Comparison of ENCODE assay signal across 20 cellular contexts in the genomic region with DNA sequence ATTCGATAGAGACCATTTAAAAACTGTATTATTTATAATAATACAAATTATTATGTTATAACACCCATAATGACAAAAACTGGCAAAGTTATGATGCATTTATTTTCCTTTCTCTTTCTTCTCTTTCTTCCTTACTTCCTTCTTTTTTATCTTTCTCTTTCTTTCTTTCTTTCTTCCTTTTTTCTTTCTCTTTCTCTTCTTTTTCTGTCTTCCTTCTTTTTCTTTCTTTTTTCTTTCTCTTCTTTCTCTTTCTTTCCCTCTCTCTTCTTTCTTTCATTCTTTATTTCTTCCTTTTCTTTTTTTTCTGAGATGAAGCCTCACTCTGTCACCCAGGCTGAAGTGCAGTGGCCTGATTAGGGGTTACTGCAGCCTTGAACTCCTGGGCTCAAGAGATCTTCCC. TPM values are rescaled to one million over a fixed set of nuclear protein-coding genes. Genes with fewer than 3 reads are reported as not detected.
DNase-seq lines count a peak whose midpoint lies in the region; ATAC-seq, FAIRE-seq and TF ChIP-seq lines count a peak whose summit lies in the region.
"Had no signal": no experiment of that assay in that cellular context is flagged by ENCODE, and none has a peak within 500 bp of the region (broad histone marks: within the 10 kb centered on the region; RNA-seq: fewer than 3 reads in every experiment).

No MANE protein-coding gene starts in this region.

- no peak overlapping the region for H3K9ac ChIP-seq in neural progenitor cell

- H3K36me3 ChIP-seq in neural progenitor cell (no peaks in the 10 kb centered on the region), uterus (no peaks in the 10 kb centered on the region)
- no peaks in the 10 kb centered on the region for H3K36me3 ChIP-seq in naive thymus-derived CD4-positive, alpha-beta T cell (ENCODE audit: control insufficient read depth in 2 of 3, insufficient read depth in 3 of 3, low read length in 3 of 3)

- no peaks in the 10 kb centered on the region for H3K79me2 ChIP-seq in neural progenitor cell (ENCODE audit: low read depth)

- no peak for TF ChIP-seq POLR2A in uterus (IDR thresholded peaks at IDR 0.05)

- no peaks in the 10 kb centered on the region for H3K9me3 Mint-ChIP-seq in activated CD4-positive, alpha-beta T cell treated with anti-CD3 and anti-CD28 coated beads, Interleukin-2, amount 10 ng/mL, durations not matched to agents 7 days and 5 days
- H3K9me3 Mint-ChIP-seq in WTC11 (no peaks in the 10 kb centered on the region), neural progenitor cell (no peaks in the 10 kb centered on the region)
- no peaks in the 10 kb centered on the region for H3K9me3 Mint-ChIP-seq in naive thymus-derived CD4-positive, alpha-beta T cell

- H3K4me3 Mint-ChIP-seq in activated CD4-positive, alpha-beta T cell treated with anti-CD3 and anti-CD28 coated beads, Interleukin-2, amount 10 ng/mL, durations not matched to agents 7 days and 5 days: no peak overlapping the region
- H3K4me3 Mint-ChIP-seq in WTC11 (no peak overlapping the region), neural progenitor cell (no peak overlapping the region)
- no peak overlapping the region for H3K4me3 Mint-ChIP-seq in naive thymus-derived CD4-positive, alpha-beta T cell

- CTCF ChIA-PET in activated CD4-positive, alpha-beta T cell treated with anti-CD3 and anti-CD28 coated beads, Interleukin-2, amount 10 ng/mL, durations not matched to agents 7 days and 5 days (lab: Charles Lee): interaction anchor here (0.6 kb wide), 1 partner anchor 13 kb away, joined by 4 read pairs; no protein-coding TSS in a partner anchor
- CTCF ChIA-PET in WTC11 (lab: Charles Lee): no interaction called here
- CTCF ChIA-PET in naive thymus-derived CD4-positive, alpha-beta T cell (lab: Charles Lee): no interaction called here

- no peak overlapping the region for H3K27ac ChIP-seq in neural progenitor cell
- peak overlapping the region; percentile 86 to 97 for H3K27ac ChIP-seq in uterus
- no peak overlapping the region for H3K27ac ChIP-seq in naive thymus-derived CD4-positive, alpha-beta T cell (ENCODE audit: low read depth, low read length)
- H3K27ac ChIP-seq: SK-N-MC had no signal

- peak overlapping the region; percentile 96 for H2AFZ ChIP-seq in neural progenitor cell (replicated peaks)

- H3K4me2 ChIP-seq in neural progenitor cell: no peak overlapping the region

- intact Hi-C loops in uterus (cut with DNase I; ENCODE audit: low total_unique reads): no loop called here
- intact Hi-C loops in naive thymus-derived CD4-positive, alpha-beta T cell (cut with micrococcal nuclease): no loop called here

- H3K9me3 ChIP-seq in neural progenitor cell (ENCODE audit: low read depth) (no peaks in the 10 kb centered on the region), uterus (no peaks in the 10 kb centered on the region)
- H3K9me3 ChIP-seq in naive thymus-derived CD4-positive, alpha-beta T cell (ENCODE audit: control insufficient read depth in 2 of 3, low read length in 3 of 3): no peaks in the 10 kb centered on the region

- no peak for DNase-seq in activated CD4-positive, alpha-beta T cell treated with anti-CD3 and anti-CD28 coated beads, Interleukin-2, amount 10 ng/mL, durations not matched to agents 7 days and 5 days
- DNase-seq in activated CD4-positive, alpha-beta T cell treated with anti-CD3 and anti-CD28 coated beads for 1 hour: no peak
- DNase-seq in WTC11 (ENCODE audit: low spot score) (no peak), neural progenitor cell (ENCODE audit: low spot score) (no peak), uterus (no peak), GM19239 (ENCODE audit: insufficient read length, low spot score) (no peak)
- DNase-seq in naive thymus-derived CD4-positive, alpha-beta T cell: no peak
- DNase-seq: 8988T, C1 segment of cervical spinal cord, COR-L47, DMS53, Karpas-422, MM.1S, NCI-H1105, NCI-H1694 treated with DMSO at 0.1 percent for 48 hours, NCI-H526 treated with DMSO at 0.1 percent for 48 hours, PC-3 had no signal

- no peak for FAIRE-seq in GM19239 (lab: Jason Lieb, UNC)
- FAIRE-seq: GM18507 had no signal

- peak overlapping the region; percentile 66 for H3K27ac Mint-ChIP-seq in activated CD4-positive, alpha-beta T cell treated with anti-CD3 and anti-CD28 coated beads, Interleukin-2, amount 10 ng/mL, durations not matched to agents 7 days and 5 days
- H3K27ac Mint-ChIP-seq in WTC11 (peak overlapping the region; percentile 83), neural progenitor cell (peak overlapping the region; percentile 74)
- no peak overlapping the region for H3K27ac Mint-ChIP-seq in naive thymus-derived CD4-positive, alpha-beta T cell

- H3K27me3 ChIP-seq in neural progenitor cell: peaks cover 3% of the 10 kb centered on the region
- H3K27me3 ChIP-seq in uterus: no peaks in the 10 kb centered on the region
- H3K27me3 ChIP-seq in naive thymus-derived CD4-positive, alpha-beta T cell (ENCODE audit: control insufficient read depth in 2 of 2, insufficient read depth in 2 of 2, low read length in 2 of 2): no peaks in the 10 kb centered on the region

- H3K4me1 ChIP-seq in neural progenitor cell (peaks cover 62% of the 10 kb centered on the region), uterus (peaks cover 0 to 3% of the 10 kb centered on the region in 2 donors)
- peaks cover 0 to 11% of the 10 kb centered on the region in 2 donors for H3K4me1 ChIP-seq in naive thymus-derived CD4-positive, alpha-beta T cell (ENCODE audit: control insufficient read depth in 2 of 2, insufficient read depth in 2 of 2, low read length in 2 of 2)

- POLR2A ChIA-PET in activated CD4-positive, alpha-beta T cell treated with anti-CD3 and anti-CD28 coated beads, Interleukin-2, amount 10 ng/mL, durations not matched to agents 7 days and 5 days (lab: Charles Lee): no interaction called here
- POLR2A ChIA-PET in WTC11 (lab: Charles Lee): no interaction called here
- POLR2A ChIA-PET in naive thymus-derived CD4-positive, alpha-beta T cell (lab: Charles Lee): interaction anchor here (0.7 kb wide), 1 partner anchor 20 kb away, joined by 3 read pairs; no protein-coding TSS in a partner anchor

- no peaks in the 10 kb centered on the region for H3K36me3 Mint-ChIP-seq in activated CD4-positive, alpha-beta T cell treated with anti-CD3 and anti-CD28 coated beads, Interleukin-2, amount 10 ng/mL, durations not matched to agents 7 days and 5 days (ENCODE audit: low read depth)
- H3K36me3 Mint-ChIP-seq in WTC11 (no peaks in the 10 kb centered on the region), neural progenitor cell (no peaks in the 10 kb centered on the region)
- no peaks in the 10 kb centered on the region for H3K36me3 Mint-ChIP-seq in naive thymus-derived CD4-positive, alpha-beta T cell

- no peak for ATAC-seq in WTC11
- no peak for ATAC-seq in naive thymus-derived CD4-positive, alpha-beta T cell
- ATAC-seq in GM21423 (IDR thresholded peaks at IDR 0.05; ENCODE audit: unreplicated experiment): no peak
- ATAC-seq: PC-3 had no signal

- H3K4me3 ChIP-seq in neural progenitor cell (no peak overlapping the region), uterus (no peak overlapping the region)
- no peak overlapping the region for H3K4me3 ChIP-seq in naive thymus-derived CD4-positive, alpha-beta T cell (ENCODE audit: low read length)
- H3K4me3 ChIP-seq: SK-N-MC had no signal

- peaks cover 5% of the 10 kb centered on the region for H3K4me1 Mint-ChIP-seq in activated CD4-positive, alpha-beta T cell treated with anti-CD3 and anti-CD28 coated beads, Interleukin-2, amount 10 ng/mL, durations not matched to agents 7 days and 5 days
- H3K4me1 Mint-ChIP-seq in WTC11 (peaks cover 55% of the 10 kb centered on the region), neural progenitor cell (peaks cover 68% of the 10 kb centered on the region)
- H3K4me1 Mint-ChIP-seq in naive thymus-derived CD4-positive, alpha-beta T cell: peaks cover 8 to 24% (median 18%) of the 10 kb centered on the region in 7 donors

- peaks cover 60% of the 10 kb centered on the region for H3K27me3 Mint-ChIP-seq in activated CD4-positive, alpha-beta T cell treated with anti-CD3 and anti-CD28 coated beads, Interleukin-2, amount 10 ng/mL, durations not matched to agents 7 days and 5 days
- H3K27me3 Mint-ChIP-seq in WTC11 (ENCODE audit: low read depth): peaks cover 8% of the 10 kb centered on the region; the same call in 1 of the 2 replicates
- H3K27me3 Mint-ChIP-seq in neural progenitor cell (ENCODE audit: insufficient read depth, low read depth): peaks cover 3% of the 10 kb centered on the region
- peaks cover 26 to 60% (median 39%) of the 10 kb centered on the region in 5 donors for H3K27me3 Mint-ChIP-seq in naive thymus-derived CD4-positive, alpha-beta T cell

- H4K20me1 ChIP-seq in neural progenitor cell (ENCODE audit: low read depth): no peaks in the 10 kb centered on the region

- TF ChIP-seq CTCF in WTC11 (IDR thresholded peaks at IDR 0.05) (no peak), neural progenitor cell (IDR thresholded peaks at IDR 0.05) (no peak), uterus (IDR thresholded peaks at IDR 0.05) (no peak)

- H3F3A ChIP-seq in neural progenitor cell (ENCODE audit: low read depth): peaks cover 21% of the 10 kb centered on the region

TF ChIP-seq in WTC11, 78 proteins besides CTCF, POLR2A, EP300 and RAD21 (continues in another document):
- TF ChIP-seq, protein P1, sequence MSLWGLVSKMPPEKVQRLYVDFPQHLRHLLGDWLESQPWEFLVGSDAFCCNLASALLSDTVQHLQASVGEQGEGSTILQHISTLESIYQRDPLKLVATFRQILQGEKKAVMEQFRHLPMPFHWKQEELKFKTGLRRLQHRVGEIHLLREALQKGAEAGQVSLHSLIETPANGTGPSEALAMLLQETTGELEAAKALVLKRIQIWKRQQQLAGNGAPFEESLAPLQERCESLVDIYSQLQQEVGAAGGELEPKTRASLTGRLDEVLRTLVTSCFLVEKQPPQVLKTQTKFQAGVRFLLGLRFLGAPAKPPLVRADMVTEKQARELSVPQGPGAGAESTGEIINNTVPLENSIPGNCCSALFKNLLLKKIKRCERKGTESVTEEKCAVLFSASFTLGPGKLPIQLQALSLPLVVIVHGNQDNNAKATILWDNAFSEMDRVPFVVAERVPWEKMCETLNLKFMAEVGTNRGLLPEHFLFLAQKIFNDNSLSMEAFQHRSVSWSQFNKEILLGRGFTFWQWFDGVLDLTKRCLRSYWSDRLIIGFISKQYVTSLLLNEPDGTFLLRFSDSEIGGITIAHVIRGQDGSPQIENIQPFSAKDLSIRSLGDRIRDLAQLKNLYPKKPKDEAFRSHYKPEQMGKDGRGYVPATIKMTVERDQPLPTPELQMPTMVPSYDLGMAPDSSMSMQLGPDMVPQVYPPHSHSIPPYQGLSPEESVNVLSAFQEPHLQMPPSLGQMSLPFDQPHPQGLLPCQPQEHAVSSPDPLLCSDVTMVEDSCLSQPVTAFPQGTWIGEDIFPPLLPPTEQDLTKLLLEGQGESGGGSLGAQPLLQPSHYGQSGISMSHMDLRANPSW (CRISPR knock-in tag; conservative IDR thresholded peaks at IDR 0.05; ENCODE audit: low read depth): no peak

RNA-seq across cellular contexts. Expression of a gene that starts 27.5 kb away (rescaled TPM):
- total RNA-seq in activated CD4-positive, alpha-beta T cell treated with anti-CD3 and anti-CD28 coated beads, Interleukin-2, amount 10 ng/mL, durations not matched to agents 7 days and 5 days: 1 to 10 TPM; 3.9 to 4.1 TPM
- total RNA-seq in WTC11 (2021): 47.3 to 58.6 TPM (median 50.1 TPM) in 3 replicates
- 45.5 and 83.3 TPM in 2 replicates for total RNA-seq in neural progenitor cell (ENCODE audit: low replicate concordance)
- 100 to 1,000 TPM in 1 of 4 donors, 10 to 100 TPM in 3; 29.4 to 177 (median 65.7) TPM for total RNA-seq in uterus
- 10 to 100 TPM in 4 of 5 experiments, 1 to 10 TPM in 1; 1.9 to 60.4 (median 22.6) TPM for total RNA-seq in naive thymus-derived CD4-positive, alpha-beta T cell
- polyA plus RNA-seq in naive thymus-derived CD4-positive, alpha-beta T cell: 1 to 10 TPM; 3.5 to 5.4 TPM

Comparison
In these comparisons a context has a peak if more than half of its experiments do, and no peak if none do; other contexts are left out.
1. H3K27ac Mint-ChIP-seq: peak in activated CD4-positive, alpha-beta T cell treated with anti-CD3 and anti-CD28 coated beads, Interleukin-2, amount 10 ng/mL, durations not matched to agents 7 days and 5 days (single experiment), WTC11 (single experiment) and neural progenitor cell (single experiment); none in naive thymus-derived CD4-positive, alpha-beta T cell (0 of 9).
2. H3K27ac ChIP-seq: peak in uterus (2 of 2); none in neural progenitor cell (single experiment) and naive thymus-derived CD4-positive, alpha-beta T cell (single experiment).